In genomic region chr20:53865905-53866786, GRCh38 we compare ENCODE assay signal across 8 cellular contexts.
DNase-seq lines count a peak whose midpoint lies in the region; ATAC-seq and TF ChIP-seq lines count a peak whose summit lies in the region.

No MANE protein-coding gene starts in this region.

- H3K27me3 Mint-ChIP-seq in WTC11 (ENCODE audit: low read depth): no peaks in the 10 kb centered on the region

- H3K9me2 ChIP-seq in Karpas-422 (replicated peaks; ENCODE audit: insufficient read depth, low read length): no peaks in the 10 kb centered on the region

- H3K4me2 ChIP-seq in Karpas-422 (ENCODE audit: low read depth, low read length, poor library complexity, severe bottlenecking): no peak overlapping the region

- ATAC-seq in WTC11: peak; percentile 56
- no peak for ATAC-seq in GM18511 (IDR thresholded peaks at IDR 0.05; ENCODE audit: unreplicated experiment)
- ATAC-seq in GM18861 (IDR thresholded peaks at IDR 0.05; ENCODE audit: unreplicated experiment): no peak

- peaks cover 75% of the 10 kb centered on the region for H3K4me1 Mint-ChIP-seq in WTC11

- H3K4me1 ChIP-seq in Karpas-422 (ENCODE audit: low read length): peaks cover 25% of the 10 kb centered on the region

- H3K27ac Mint-ChIP-seq in WTC11: peak overlapping the region; percentile 99

- H3K9me3 ChIP-seq in Karpas-422 (ENCODE audit: low read length): no peaks in the 10 kb centered on the region

- no peaks in the 10 kb centered on the region for H3K79me2 ChIP-seq in Karpas-422 (ENCODE audit: low read length)

- no peaks in the 10 kb centered on the region for H4K20me1 ChIP-seq in Karpas-422 (ENCODE audit: insufficient read depth, low read depth, low read length)

- no peak overlapping the region for H3K4me3 ChIP-seq in Karpas-422 (ENCODE audit: low read length)

- no peak overlapping the region for H3K9ac ChIP-seq in Karpas-422 (ENCODE audit: low read length)

- DNase-seq in DMS114 treated with DMSO at 0.1 percent for 48 hours (lab: John Stamatoyannopoulos, UW; ENCODE audit: unreplicated experiment): peak; percentile 97
- peak; percentile 45 for DNase-seq in Karpas-422
- DNase-seq in WTC11 (ENCODE audit: low spot score): peak; percentile 26
- DNase-seq in globus pallidus (ENCODE audit: low spot score): peak; percentile 29
- peak; percentile 62 for DNase-seq in pons (ENCODE audit: low spot score)
- DNase-seq in activated CD4-positive, CD25-positive, alpha-beta regulatory T cell (lab: John Stamatoyannopoulos, UW): no peak

- TF ChIP-seq CTCF in WTC11 (IDR thresholded peaks at IDR 0.05): no peak

- POLR2A ChIA-PET in WTC11 (lab: Charles Lee): interaction anchor here (0.7 to 1.3 kb wide), 4 partner anchors 74 to 276 kb away, joined by 3 to 5 read pairs (median 4); no protein-coding TSS in a partner anchor

- H3K9me3 Mint-ChIP-seq in WTC11: no peaks in the 10 kb centered on the region

- no peak overlapping the region for H2AFZ ChIP-seq in Karpas-422 (ENCODE audit: low read length)

- CTCF ChIA-PET in WTC11 (lab: Charles Lee): interaction anchor here (0.6 to 3.1 kb wide), 8 partner anchors 13 to 343 kb away, joined by 3 to 24 read pairs (median 4); no protein-coding TSS in a partner anchor

- H3K36me3 Mint-ChIP-seq in WTC11: no peaks in the 10 kb centered on the region

- H3K27me3 ChIP-seq in Karpas-422 (ENCODE audit: low read length): no peaks in the 10 kb centered on the region

- peak overlapping the region; percentile 42 for H3K4me3 Mint-ChIP-seq in WTC11

- H3K36me3 ChIP-seq in Karpas-422 (ENCODE audit: insufficient read depth, low read length): no peaks in the 10 kb centered on the region

- no peak overlapping the region for H3K27ac ChIP-seq in Karpas-422 (ENCODE audit: low read length)

TF ChIP-seq in WTC11, 78 proteins besides CTCF, POLR2A, EP300 and RAD21:
- TF ChIP-seq ZBTB21 (CRISPR knock-in tag; IDR thresholded peaks at IDR 0.05; ENCODE audit: borderline replicate concordance) (no peak), ETV6 (CRISPR knock-in tag; IDR thresholded peaks at IDR 0.05) (no peak), HMGA2 (CRISPR knock-in tag; IDR thresholded peaks at IDR 0.05) (no peak), ZNF423 (CRISPR knock-in tag; IDR thresholded peaks at IDR 0.05) (no peak), GRHL2 (CRISPR knock-in tag; IDR thresholded peaks at IDR 0.05; ENCODE audit: insufficient replicate concordance, severe bottlenecking) (no peak), ARID4B (CRISPR knock-in tag; IDR thresholded peaks at IDR 0.05; ENCODE audit: borderline replicate concordance) (no peak)

Comparison
In these comparisons a context has a peak if more than half of its experiments do, and no peak if none do; other contexts are left out.
1. DNase-seq: peak in DMS114 treated with DMSO at 0.1 percent for 48 hours (single experiment), Karpas-422 (single experiment), WTC11 (single experiment), globus pallidus (single experiment) and pons (single experiment); none in activated CD4-positive, CD25-positive, alpha-beta regulatory T cell (0 of 4).